ENCODE assay signal across 8 cellular contexts in genomic region chr7:150420987-150421674, GRCh38. TPM values are rescaled to one million over a fixed set of nuclear protein-coding genes. Genes with fewer than 3 reads are reported as not detected.
DNase-seq lines count a peak whose midpoint lies in the region; ATAC-seq and TF ChIP-seq lines count a peak whose summit lies in the region.

No MANE protein-coding gene starts in this region.

- no peak for TF ChIP-seq EP300 in SK-N-SH (IDR thresholded peaks at IDR 0.05; ENCODE audit: borderline replicate concordance in 1 of 2, low read depth in 1 of 2, low read length in 1 of 2)

- intact Hi-C loops in vagina (cut with DNase I): no loop called here

- H3K4me3 ChIP-seq in SK-N-SH (ENCODE audit: low read depth in 2 of 2, low read length in 1 of 2) (peak overlapping the region in 1 of 2 experiments; percentile 33; a peak in 1 of 4 replicates), vagina (no peak overlapping the region)

- no peaks in the 10 kb centered on the region for H3F3A ChIP-seq in SK-N-SH (replicated peaks; ENCODE audit: insufficient read depth)

- 13% methylated on average over 27 of the region's 27 CpGs for WGBS in SK-N-SH (ENCODE audit: low lambda C conversion rate)

- peak; percentile 78 for TF ChIP-seq CTCF in GM12874 (IDR thresholded peaks at IDR 0.05; ENCODE audit: insufficient read depth, low read depth, low read length)
- TF ChIP-seq CTCF in SK-N-SH (IDR thresholded peaks at IDR 0.05): peak; percentile 99
- TF ChIP-seq CTCF in glutamatergic neuron (IDR thresholded peaks at IDR 0.05; ENCODE audit: partially characterized antibody, unreplicated experiment): peak; percentile 82
- TF ChIP-seq CTCF in progenitor cell of endocrine pancreas (IDR thresholded peaks at IDR 0.05; ENCODE audit: unreplicated experiment): peak; percentile 96
- TF ChIP-seq CTCF in vagina (IDR thresholded peaks at IDR 0.05): peak; percentile 54 to 86 (median 79)

- CTCF ChIA-PET in SK-N-SH (lab: Yijun Ruan, JAX): interaction anchor here (0.6 to 3.8 kb wide), 23 partner anchors 9 to 656 kb away, joined by 3 to 20 read pairs (median 5); partner anchors contain the start of genes RARRES2 and REPIN1

- H3K9me3 Mint-ChIP-seq in glutamatergic neuron (ENCODE audit: unreplicated experiment) (peaks cover 2% of the 10 kb centered on the region), progenitor cell of endocrine pancreas (ENCODE audit: low read depth) (no peaks in the 10 kb centered on the region)

- peaks cover 9% of the 10 kb centered on the region for H3K4me1 Mint-ChIP-seq in glutamatergic neuron (ENCODE audit: low read depth, unreplicated experiment)
- H3K4me1 Mint-ChIP-seq in progenitor cell of endocrine pancreas (ENCODE audit: low read depth): no peaks in the 10 kb centered on the region

- H3K27ac ChIP-seq in SK-N-SH (ENCODE audit: low read depth in 2 of 2, low read length in 1 of 2) (no peak overlapping the region), vagina (no peak overlapping the region)

- H3K9me3 ChIP-seq in SK-N-SH: no peaks in the 10 kb centered on the region
- no peaks in the 10 kb centered on the region for H3K9me3 ChIP-seq in vagina

- H3K4me3 Mint-ChIP-seq in glutamatergic neuron (ENCODE audit: unreplicated experiment): no peak overlapping the region
- H3K4me3 Mint-ChIP-seq in progenitor cell of endocrine pancreas (ENCODE audit: low read depth): no peak overlapping the region

- H2AFZ ChIP-seq in SK-N-SH (ENCODE audit: low read depth): peak overlapping the region; percentile 94

- no peaks in the 10 kb centered on the region for H4K20me1 ChIP-seq in SK-N-SH (ENCODE audit: insufficient read depth)

- H3K4me1 ChIP-seq in SK-N-SH (ENCODE audit: control insufficient read depth in 1 of 2, insufficient read depth in 2 of 2, low read depth in 1 of 2, low read length in 1 of 2) (no peaks in the 10 kb centered on the region), vagina (no peaks in the 10 kb centered on the region)

- H3K27ac Mint-ChIP-seq in glutamatergic neuron (ENCODE audit: unreplicated experiment): no peak overlapping the region
- no peak overlapping the region for H3K27ac Mint-ChIP-seq in progenitor cell of endocrine pancreas

- no peaks in the 10 kb centered on the region for H3K36me3 Mint-ChIP-seq in glutamatergic neuron (ENCODE audit: unreplicated experiment)
- H3K36me3 Mint-ChIP-seq in progenitor cell of endocrine pancreas (ENCODE audit: insufficient read depth): no peaks in the 10 kb centered on the region

- peak; percentile 95 for TF ChIP-seq RAD21 in SK-N-SH (IDR thresholded peaks at IDR 0.05; ENCODE audit: low read length)

- H3K36me3 ChIP-seq in SK-N-SH (replicated peaks in 1 of 2; ENCODE audit: control insufficient read depth in 1 of 2, insufficient read depth in 2 of 2, low read length in 1 of 2): no peaks in the 10 kb centered on the region
- H3K36me3 ChIP-seq in vagina: no peaks in the 10 kb centered on the region

- no peak overlapping the region; the same call in 1 of the 2 replicates for H3K4me2 ChIP-seq in SK-N-SH

- H3K9me2 ChIP-seq in SK-N-SH: no peaks in the 10 kb centered on the region

- H3K27me3 Mint-ChIP-seq in glutamatergic neuron (ENCODE audit: unreplicated experiment): no peaks in the 10 kb centered on the region
- peaks cover 18% of the 10 kb centered on the region for H3K27me3 Mint-ChIP-seq in progenitor cell of endocrine pancreas

- no peak for TF ChIP-seq POLR2A in vagina (IDR thresholded peaks at IDR 0.05)

- no peaks in the 10 kb centered on the region for H3K79me2 ChIP-seq in SK-N-SH (ENCODE audit: insufficient read depth)

- POLR2A ChIA-PET in SK-N-SH (lab: Yijun Ruan, JAX): interaction anchor here (1.3 kb wide), 1 partner anchor 52 kb away, joined by 3 read pairs; no protein-coding TSS in a partner anchor

- H3K9ac ChIP-seq in SK-N-SH: no peak overlapping the region

- H3K27me3 ChIP-seq in SK-N-SH (ENCODE audit: insufficient read depth) (no peaks in the 10 kb centered on the region), vagina (no peaks in the 10 kb centered on the region)

- DNase-seq in NCI-H1092 (lab: John Stamatoyannopoulos, UW) (peak; percentile 81), SK-N-SH (peak; percentile 92), glutamatergic neuron (peak; percentile 89), progenitor cell of endocrine pancreas (ENCODE audit: low spot score, unreplicated experiment) (peak; percentile 77), vagina (ENCODE audit: extremely low spot score in 2 of 2) (peak in 1 of 2 donors; percentile 84)
- DNase-seq in activated naive CD4-positive, alpha-beta T cell treated with Interleukin-2 at 50 U/mL for 16 hours: peak; percentile 87

- ATAC-seq in HG02623 (IDR thresholded peaks at IDR 0.05; ENCODE audit: unreplicated experiment): peak; percentile 99

TF ChIP-seq in SK-N-SH, 30 proteins besides CTCF, POLR2A, EP300 and RAD21 (continues in another document):
- no peak for TF ChIP-seq YY1 (IDR thresholded peaks at IDR 0.05; ENCODE audit: low read depth)
- TF ChIP-seq NRF1 (IDR thresholded peaks at IDR 0.05; ENCODE audit: low read depth, low read length): peak; percentile 39; the same call in 1 of the 2 replicates
- no peak for TF ChIP-seq CHD2 (IDR thresholded peaks at IDR 0.05; ENCODE audit: low read length, partially characterized antibody)
- TF ChIP-seq SMC3 (IDR thresholded peaks at IDR 0.05; ENCODE audit: low read depth, low read length): peak; percentile 95
- TF ChIP-seq, protein P1, sequence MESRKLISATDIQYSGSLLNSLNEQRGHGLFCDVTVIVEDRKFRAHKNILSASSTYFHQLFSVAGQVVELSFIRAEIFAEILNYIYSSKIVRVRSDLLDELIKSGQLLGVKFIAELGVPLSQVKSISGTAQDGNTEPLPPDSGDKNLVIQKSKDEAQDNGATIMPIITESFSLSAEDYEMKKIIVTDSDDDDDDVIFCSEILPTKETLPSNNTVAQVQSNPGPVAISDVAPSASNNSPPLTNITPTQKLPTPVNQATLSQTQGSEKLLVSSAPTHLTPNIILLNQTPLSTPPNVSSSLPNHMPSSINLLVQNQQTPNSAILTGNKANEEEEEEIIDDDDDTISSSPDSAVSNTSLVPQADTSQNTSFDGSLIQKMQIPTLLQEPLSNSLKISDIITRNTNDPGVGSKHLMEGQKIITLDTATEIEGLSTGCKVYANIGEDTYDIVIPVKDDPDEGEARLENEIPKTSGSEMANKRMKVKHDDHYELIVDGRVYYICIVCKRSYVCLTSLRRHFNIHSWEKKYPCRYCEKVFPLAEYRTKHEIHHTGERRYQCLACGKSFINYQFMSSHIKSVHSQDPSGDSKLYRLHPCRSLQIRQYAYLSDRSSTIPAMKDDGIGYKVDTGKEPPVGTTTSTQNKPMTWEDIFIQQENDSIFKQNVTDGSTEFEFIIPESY (IDR thresholded peaks at IDR 0.05; ENCODE audit: borderline replicate concordance, low read depth): no peak
- TF ChIP-seq NFIC (IDR thresholded peaks at IDR 0.05; ENCODE audit: borderline replicate concordance): no peak
- no peak for TF ChIP-seq FOXJ3 (CRISPR knock-in tag; IDR thresholded peaks at IDR 0.05)
- TF ChIP-seq EZH2phosphoT487 (IDR thresholded peaks at IDR 0.05; ENCODE audit: borderline replicate concordance, low read depth): no peak
- TF ChIP-seq GATA2 (CRISPR knock-in tag; IDR thresholded peaks at IDR 0.05): no peak
- TF ChIP-seq RXRA (IDR thresholded peaks at IDR 0.05; ENCODE audit: borderline replicate concordance, low read depth): no peak
- no peak for TF ChIP-seq MEF2A (IDR thresholded peaks at IDR 0.05; ENCODE audit: borderline replicate concordance, low read depth)
- TF ChIP-seq USF2 (IDR thresholded peaks at IDR 0.05; ENCODE audit: borderline replicate concordance, low read depth, low read length): no peak
- TF ChIP-seq POLR2AphosphoS5 (IDR thresholded peaks at IDR 0.05; ENCODE audit: low read depth, low read length): no peak
- TF ChIP-seq RCOR1 (IDR thresholded peaks at IDR 0.05; ENCODE audit: low read length): 0 out of 2 replicates have a peak, but pooled peaks have one; percentile 46
- no peak for TF ChIP-seq USF1 (IDR thresholded peaks at IDR 0.05; ENCODE audit: borderline replicate concordance, low read depth)
- no peak for TF ChIP-seq JUND (IDR thresholded peaks at IDR 0.05)
- TF ChIP-seq TCF12 (IDR thresholded peaks at IDR 0.05): no peak
- TF ChIP-seq TEAD4 (IDR thresholded peaks at IDR 0.05; ENCODE audit: borderline replicate concordance, insufficient read depth): no peak

RNA-seq across cellular contexts. Expression of gene GIMAP8, which starts 29.3 kb away (rescaled TPM):
- polyA plus RNA-seq in SK-N-SH (2012; rRNA removed): not detected in 2 replicates
- polyA plus RNA-seq in SK-N-SH (2012; cell fraction: cytosol; rRNA removed): not detected in 2 replicates
- polyA plus RNA-seq in SK-N-SH (2012; cell fraction: nucleus; rRNA removed): 0.01 TPM in 1 of 2 replicates, not detected in the other
- total RNA-seq in glutamatergic neuron (ENCODE audit: unreplicated experiment) (not detected), progenitor cell of endocrine pancreas (not detected in 2 replicates), vagina (9.6 TPM)

RNA-seq across cellular contexts. Expression of gene ZNF775, which starts 42.0 kb away (rescaled TPM):
- 4.6 and 5.0 TPM in 2 replicates for polyA plus RNA-seq in SK-N-SH (2012; rRNA removed)
- polyA plus RNA-seq in SK-N-SH (2012; cell fraction: cytosol; rRNA removed): 2.3 and 3.7 TPM in 2 replicates
- polyA plus RNA-seq in SK-N-SH (2012; cell fraction: nucleus; rRNA removed): 6.9 and 9.8 TPM in 2 replicates
- total RNA-seq in glutamatergic neuron (ENCODE audit: unreplicated experiment): 20.5 TPM
- 10.8 and 13.4 TPM in 2 replicates for total RNA-seq in progenitor cell of endocrine pancreas
- total RNA-seq in vagina: 4.4 TPM

RNA-seq across cellular contexts. Expression of gene REPIN1, which starts 52.5 kb away (rescaled TPM):
- 87.5 and 91.6 TPM in 2 replicates for polyA plus RNA-seq in SK-N-SH (2012; rRNA removed)
- polyA plus RNA-seq in SK-N-SH (2012; cell fraction: cytosol; rRNA removed): 49.6 and 70.3 TPM in 2 replicates
- 254 and 314 TPM in 2 replicates for polyA plus RNA-seq in SK-N-SH (2012; cell fraction: nucleus; rRNA removed)
- total RNA-seq in glutamatergic neuron (ENCODE audit: unreplicated experiment): 146 TPM
- 148 and 153 TPM in 2 replicates for total RNA-seq in progenitor cell of endocrine pancreas
- 49.4 TPM for total RNA-seq in vagina

Comparison
In these comparisons a context has a peak if more than half of its experiments do, and no peak if none do; other contexts are left out.
1. RNA of gene GIMAP8, which starts 29.3 kb away (total RNA-seq): 9.6 TPM in vagina (single experiment); not detected in glutamatergic neuron (single experiment) and not detected in progenitor cell of endocrine pancreas; every median in the first group is over 10 times any median in the second.
2. Peak in every context shown above with its lines, with median percentiles within 50 percentile points of each other: CTCF ChIP-seq.